Comparison of ENCODE assay signal across 9 cellular contexts in the genomic region with DNA sequence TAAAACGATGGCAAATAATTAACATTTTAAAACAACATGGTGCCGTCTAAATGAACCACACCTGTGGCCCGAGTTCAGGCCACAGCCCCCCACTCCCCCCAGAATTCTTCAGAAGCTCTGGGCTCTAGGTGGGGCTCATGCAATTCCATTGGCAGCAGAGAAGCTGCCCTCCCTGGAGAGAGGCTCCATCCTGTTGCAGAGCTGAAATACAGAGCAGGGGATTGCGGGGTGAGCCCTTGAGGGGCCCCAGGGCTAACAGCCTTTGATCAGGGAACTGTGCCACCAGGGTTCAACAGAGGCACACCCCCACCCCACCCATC.
DNase-seq lines count a peak whose midpoint lies in the region; ATAC-seq and TF ChIP-seq lines count a peak whose summit lies in the region.
"Had no signal": no experiment of that assay in that cellular context is flagged by ENCODE, and none has a peak within 500 bp of the region (broad histone marks: within the 10 kb centered on the region; RNA-seq: fewer than 3 reads in every experiment).

No MANE protein-coding gene starts in this region.

- peaks cover 22% of the 10 kb centered on the region for H3K4me1 Mint-ChIP-seq in glutamatergic neuron (ENCODE audit: low read depth, unreplicated experiment)

- H3K27me3 ChIP-seq in SU-DHL-6 (ENCODE audit: low read length), result no peaks in the 10 kb centered on the region

- H3K9me3 ChIP-seq in HEK293 (ENCODE audit: control insufficient read depth, insufficient read depth, low read depth, low read length) (no peaks in the 10 kb centered on the region), SU-DHL-6 (ENCODE audit: insufficient read depth, low read length) (no peaks in the 10 kb centered on the region)

- no peaks in the 10 kb centered on the region for H3F3A ChIP-seq in SU-DHL-6 (ENCODE audit: insufficient read depth)

- no peak for DNase-seq in glutamatergic neuron
- no peak for DNase-seq in AG20443 (ENCODE audit: low spot score)
- no peak for DNase-seq in GM03348 (ENCODE audit: low spot score)
- DNase-seq: NCI-H2171 treated with DMSO at 0.1 percent for 48 hours had no signal

- H3K36me3 ChIP-seq in HEK293 (ENCODE audit: control insufficient read depth in 2 of 2, insufficient read depth in 1 of 2, low read length in 2 of 2) (peaks cover 3 to 9% of the 10 kb centered on the region in 2 experiments; a peak in 2 of 3 replicates), SU-DHL-6 (ENCODE audit: low read length) (no peaks in the 10 kb centered on the region)

- H3K36me3 Mint-ChIP-seq in glutamatergic neuron (ENCODE audit: unreplicated experiment), result no peaks in the 10 kb centered on the region

- no peak overlapping the region for H3K9ac ChIP-seq in SU-DHL-6 (ENCODE audit: low read length)

- CTCF ChIA-PET in HEK293 (lab: Yijun Ruan, JAX), result interaction anchor here (0.6 to 4.0 kb wide), 6 partner anchors 10 to 54 kb away, joined by 3 to 25 read pairs (median 4); no protein-coding TSS in a partner anchor

- peak overlapping the region; percentile 49 for H3K4me3 Mint-ChIP-seq in glutamatergic neuron (ENCODE audit: unreplicated experiment)

- H3K27ac Mint-ChIP-seq in glutamatergic neuron (ENCODE audit: unreplicated experiment), result no peak overlapping the region

- POLR2A ChIA-PET in HEK293 (lab: Yijun Ruan, JAX), result interaction anchor here (0.6 to 1.0 kb wide), 3 partner anchors 8 to 119 kb away, joined by 3 to 4 read pairs (median 3); no protein-coding TSS in a partner anchor

- H4K20me1 ChIP-seq in SU-DHL-6 (ENCODE audit: low read depth, low read length), result no peaks in the 10 kb centered on the region

- no peaks in the 10 kb centered on the region for H3K9me2 ChIP-seq in SU-DHL-6 (replicated peaks; ENCODE audit: insufficient read depth, low read length)

- H3K4me2 ChIP-seq in SU-DHL-6 (ENCODE audit: low read depth, low read length, poor library complexity, severe bottlenecking), result peak overlapping the region; percentile 42

- peaks cover 9% of the 10 kb centered on the region for H3K27me3 Mint-ChIP-seq in glutamatergic neuron (ENCODE audit: unreplicated experiment)

- H2AFZ ChIP-seq in SU-DHL-6 (ENCODE audit: low read depth, low read length, severe bottlenecking), result no peak overlapping the region

- no peak for TF ChIP-seq CTCF in HEK293 (tag by site-specific recombination; IDR thresholded peaks at IDR 0.05)
- TF ChIP-seq CTCF in SU-DHL-6 (IDR thresholded peaks at IDR 0.05; ENCODE audit: insufficient read depth, low read length, poor library complexity, severe bottlenecking), result no peak
- TF ChIP-seq CTCF in glutamatergic neuron (IDR thresholded peaks at IDR 0.05; ENCODE audit: partially characterized antibody, unreplicated experiment), result no peak

- peak overlapping the region; percentile 94 for H3K27ac ChIP-seq in HEK293 (ENCODE audit: extremely low read depth, low read depth, low read length)
- no peak overlapping the region for H3K27ac ChIP-seq in SU-DHL-6 (ENCODE audit: low read depth, low read length)
- peak overlapping the region; percentile 2 to 98 (median 91) for H3K27ac ChIP-seq in skin epidermis

- H3K79me2 ChIP-seq in SU-DHL-6 (ENCODE audit: insufficient read depth, low read length), result no peaks in the 10 kb centered on the region

- no peak for ATAC-seq in GM18868 (IDR thresholded peaks at IDR 0.05; ENCODE audit: unreplicated experiment)
- no peak for ATAC-seq in GM21526 (IDR thresholded peaks at IDR 0.05; ENCODE audit: low FRiP score, unreplicated experiment)

- peaks cover 2% of the 10 kb centered on the region for H3K9me3 Mint-ChIP-seq in glutamatergic neuron (ENCODE audit: unreplicated experiment)

- H3K4me1 ChIP-seq in HEK293 (ENCODE audit: control insufficient read depth, insufficient read depth, low read length), result peaks cover 42% of the 10 kb centered on the region

- no peak overlapping the region for H3K4me3 ChIP-seq in HEK293 (ENCODE audit: low read depth, low read length)
- H3K4me3 ChIP-seq in SU-DHL-6 (ENCODE audit: insufficient read depth, low read length, poor library complexity, severe bottlenecking), result no peak overlapping the region
- H3K4me3 ChIP-seq in skin epidermis, result no peak overlapping the region

TF ChIP-seq in HEK293, 187 proteins besides CTCF, POLR2A, EP300 and RAD21:
- TF ChIP-seq GFI1B (tag by site-specific recombination; IDR thresholded peaks at IDR 0.05) (no peak), SCRT2 (tag by site-specific recombination; IDR thresholded peaks at IDR 0.05) (peak; percentile 37; the same call in 1 of the 2 replicates), ZNF140 (tag by site-specific recombination; IDR thresholded peaks at IDR 0.05) (no peak)
- TF ChIP-seq, protein P1, sequence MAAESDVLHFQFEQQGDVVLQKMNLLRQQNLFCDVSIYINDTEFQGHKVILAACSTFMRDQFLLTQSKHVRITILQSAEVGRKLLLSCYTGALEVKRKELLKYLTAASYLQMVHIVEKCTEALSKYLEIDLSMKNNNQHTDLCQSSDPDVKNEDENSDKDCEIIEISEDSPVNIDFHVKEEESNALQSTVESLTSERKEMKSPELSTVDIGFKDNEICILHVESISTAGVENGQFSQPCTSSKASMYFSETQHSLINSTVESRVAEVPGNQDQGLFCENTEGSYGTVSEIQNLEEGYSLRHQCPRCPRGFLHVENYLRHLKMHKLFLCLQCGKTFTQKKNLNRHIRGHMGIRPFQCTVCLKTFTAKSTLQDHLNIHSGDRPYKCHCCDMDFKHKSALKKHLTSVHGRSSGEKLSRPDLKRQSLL (tag by site-specific recombination; IDR thresholded peaks at IDR 0.05), result 0 out of 2 replicates have a peak, but pooled peaks have one; percentile 11
